7 cellular contexts compared by ENCODE assay signal in genomic region chr7:10484767-10485166, GRCh38.
"Had no signal": no experiment of that assay in that cellular context is flagged by ENCODE, and none has a peak within 500 bp of the region (broad histone marks: within the 10 kb centered on the region; RNA-seq: fewer than 3 reads in every experiment).

No MANE protein-coding gene starts in this region.

- DNase-seq: IMR-90, KBM-7, KG1 had no signal

- ATAC-seq: HepG2 had no signal

- H3K27ac ChIP-seq: HL-60, KMS-11 had no signal

- H3K4me2 ChIP-seq: KMS-11 had no signal

- FAIRE-seq: HepG2, HTR-8/SVneo had no signal

- H3K9ac ChIP-seq: KMS-11 had no signal
